In the genomic region with DNA sequence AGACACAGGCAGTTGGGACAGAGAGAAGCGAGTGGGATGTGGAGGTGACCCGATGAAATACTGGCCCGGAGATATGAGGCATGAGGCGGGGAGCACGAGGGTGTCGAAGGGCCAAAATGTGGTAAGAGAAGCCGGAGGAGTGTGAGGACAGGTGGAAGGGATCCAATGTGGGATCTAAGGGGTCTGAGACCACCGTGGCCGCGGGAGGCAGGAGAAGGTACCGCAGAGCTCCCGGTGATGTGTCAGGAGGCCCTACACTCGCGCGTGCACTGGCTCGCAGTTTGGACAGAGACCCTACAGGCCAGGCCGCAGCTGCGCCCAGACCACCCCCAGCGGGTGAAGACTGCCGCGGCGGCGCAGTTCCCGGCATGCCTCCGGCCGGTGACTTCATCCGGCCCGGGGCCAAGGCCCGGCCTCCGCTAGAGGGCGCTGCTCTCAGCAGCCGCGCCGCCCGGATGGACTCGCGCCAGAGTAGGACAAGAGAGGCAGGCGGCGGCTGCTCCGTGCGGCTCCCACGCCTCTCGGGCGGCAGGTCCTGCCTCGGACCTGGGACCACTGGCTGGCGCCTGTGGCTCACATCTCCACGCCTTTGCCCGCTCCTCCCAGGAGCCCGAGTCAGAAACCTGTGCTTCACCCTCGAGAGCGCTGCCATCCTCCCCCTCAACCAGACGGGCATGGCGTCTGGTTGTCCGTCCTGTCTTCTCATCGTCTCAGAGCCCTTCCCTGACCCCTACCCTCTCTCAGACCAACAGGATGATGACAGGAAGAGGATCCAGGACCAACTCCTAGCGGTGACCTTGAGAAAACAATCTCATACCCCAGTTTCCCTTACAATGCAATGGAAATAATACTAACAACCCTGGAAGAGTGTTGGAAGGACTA, we compare ENCODE assay signal across 1 cellular context.
A peak's percentile ranks its signal among the peaks of the same experiment; 100 is the strongest.
TF ChIP-seq lines count a peak whose summit lies in the region.

No MANE protein-coding gene starts in this region.

TF ChIP-seq in HepG2, 621 proteins besides CTCF, POLR2A, EP300 and RAD21 (continued from another document and continues in another):
- TF ChIP-seq, protein P1, sequence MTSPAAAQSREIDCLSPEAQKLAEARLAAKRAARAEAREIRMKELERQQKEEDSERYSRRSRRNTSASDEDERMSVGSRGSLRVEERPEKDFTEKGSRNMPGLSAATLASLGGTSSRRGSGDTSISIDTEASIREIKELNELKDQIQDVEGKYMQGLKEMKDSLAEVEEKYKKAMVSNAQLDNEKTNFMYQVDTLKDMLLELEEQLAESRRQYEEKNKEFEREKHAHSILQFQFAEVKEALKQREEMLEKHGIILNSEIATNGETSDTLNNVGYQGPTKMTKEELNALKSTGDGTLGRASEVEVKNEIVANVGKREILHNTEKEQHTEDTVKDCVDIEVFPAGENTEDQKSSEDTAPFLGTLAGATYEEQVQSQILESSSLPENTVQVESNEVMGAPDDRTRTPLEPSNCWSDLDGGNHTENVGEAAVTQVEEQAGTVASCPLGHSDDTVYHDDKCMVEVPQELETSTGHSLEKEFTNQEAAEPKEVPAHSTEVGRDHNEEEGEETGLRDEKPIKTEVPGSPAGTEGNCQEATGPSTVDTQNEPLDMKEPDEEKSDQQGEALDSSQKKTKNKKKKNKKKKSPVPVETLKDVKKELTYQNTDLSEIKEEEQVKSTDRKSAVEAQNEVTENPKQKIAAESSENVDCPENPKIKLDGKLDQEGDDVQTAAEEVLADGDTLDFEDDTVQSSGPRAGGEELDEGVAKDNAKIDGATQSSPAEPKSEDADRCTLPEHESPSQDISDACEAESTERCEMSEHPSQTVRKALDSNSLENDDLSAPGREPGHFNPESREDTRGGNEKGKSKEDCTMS (CRISPR knock-in tag; conservative IDR thresholded peaks at IDR 0.05), result no peak
- TF ChIP-seq, protein P2, sequence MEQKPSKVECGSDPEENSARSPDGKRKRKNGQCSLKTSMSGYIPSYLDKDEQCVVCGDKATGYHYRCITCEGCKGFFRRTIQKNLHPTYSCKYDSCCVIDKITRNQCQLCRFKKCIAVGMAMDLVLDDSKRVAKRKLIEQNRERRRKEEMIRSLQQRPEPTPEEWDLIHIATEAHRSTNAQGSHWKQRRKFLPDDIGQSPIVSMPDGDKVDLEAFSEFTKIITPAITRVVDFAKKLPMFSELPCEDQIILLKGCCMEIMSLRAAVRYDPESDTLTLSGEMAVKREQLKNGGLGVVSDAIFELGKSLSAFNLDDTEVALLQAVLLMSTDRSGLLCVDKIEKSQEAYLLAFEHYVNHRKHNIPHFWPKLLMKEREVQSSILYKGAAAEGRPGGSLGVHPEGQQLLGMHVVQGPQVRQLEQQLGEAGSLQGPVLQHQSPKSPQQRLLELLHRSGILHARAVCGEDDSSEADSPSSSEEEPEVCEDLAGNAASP (CRISPR knock-in tag; IDR thresholded peaks at IDR 0.05; ENCODE audit: borderline replicate concordance), result peak; percentile 77; the same call in 1 of the 2 replicates
- peak; percentile 82 for TF ChIP-seq ATF7 (IDR thresholded peaks at IDR 0.05)
- TF ChIP-seq ATF7 (CRISPR knock-in tag; IDR thresholded peaks at IDR 0.05), result peak; percentile 98
- peak; percentile 94 for TF ChIP-seq ZNF580 (CRISPR knock-in tag; IDR thresholded peaks at IDR 0.05; ENCODE audit: borderline replicate concordance, low read depth)
- TF ChIP-seq EZH2 (conservative IDR thresholded peaks at IDR 0.05; ENCODE audit: low read depth, low read length), result no peak
- peak; percentile 80 for TF ChIP-seq PHF21A (CRISPR knock-in tag; IDR thresholded peaks at IDR 0.05)
- TF ChIP-seq ZNF781 (CRISPR knock-in tag; IDR thresholded peaks at IDR 0.05; ENCODE audit: borderline replicate concordance, not compliant biosample characterization), result peak; percentile 83
- TF ChIP-seq ZNF7 (CRISPR knock-in tag; IDR thresholded peaks at IDR 0.05), result no peak
- TF ChIP-seq ZFP37 (CRISPR knock-in tag; IDR thresholded peaks at IDR 0.05; ENCODE audit: borderline replicate concordance), result peak; percentile 62; the same call in 1 of the 2 replicates
- TF ChIP-seq TCF12 (IDR thresholded peaks at IDR 0.05), result no peak
- TF ChIP-seq TCF12 (CRISPR knock-in tag; IDR thresholded peaks at IDR 0.05), result peak; percentile 90
- TF ChIP-seq ZNF879 (CRISPR knock-in tag; IDR thresholded peaks at IDR 0.05), result no peak
- TF ChIP-seq EEA1 (CRISPR knock-in tag; IDR thresholded peaks at IDR 0.05; ENCODE audit: borderline replicate concordance), result no peak; the same call in 1 of the 2 replicates
- peak; percentile 59; the same call in 1 of the 2 replicates for TF ChIP-seq GLI4 (CRISPR knock-in tag; IDR thresholded peaks at IDR 0.05; ENCODE audit: borderline replicate concordance)
- TF ChIP-seq, protein P3, sequence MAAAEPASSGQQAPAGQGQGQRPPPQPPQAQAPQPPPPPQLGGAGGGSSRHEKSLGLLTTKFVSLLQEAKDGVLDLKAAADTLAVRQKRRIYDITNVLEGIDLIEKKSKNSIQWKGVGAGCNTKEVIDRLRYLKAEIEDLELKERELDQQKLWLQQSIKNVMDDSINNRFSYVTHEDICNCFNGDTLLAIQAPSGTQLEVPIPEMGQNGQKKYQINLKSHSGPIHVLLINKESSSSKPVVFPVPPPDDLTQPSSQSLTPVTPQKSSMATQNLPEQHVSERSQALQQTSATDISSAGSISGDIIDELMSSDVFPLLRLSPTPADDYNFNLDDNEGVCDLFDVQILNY (CRISPR knock-in tag; conservative IDR thresholded peaks at IDR 0.05), result peak; percentile 27
- TF ChIP-seq REXO4 (CRISPR knock-in tag; IDR thresholded peaks at IDR 0.05; ENCODE audit: borderline replicate concordance), result no peak
- TF ChIP-seq GATA4 (IDR thresholded peaks at IDR 0.05; ENCODE audit: borderline replicate concordance, low read depth), result no peak; the same call in 1 of the 2 replicates
- TF ChIP-seq RFXANK (CRISPR knock-in tag; IDR thresholded peaks at IDR 0.05), result peak; percentile 44; the same call in 1 of the 2 replicates
- TF ChIP-seq ZFP90 (CRISPR knock-in tag; IDR thresholded peaks at IDR 0.05; ENCODE audit: borderline replicate concordance), result no peak; the same call in 1 of the 2 replicates
- TF ChIP-seq ZNF318 (CRISPR knock-in tag; IDR thresholded peaks at IDR 0.05), result no peak
- TF ChIP-seq HES4 (CRISPR knock-in tag; IDR thresholded peaks at IDR 0.05; ENCODE audit: borderline replicate concordance), result peak; percentile 86
- peak; percentile 94 for TF ChIP-seq ZNF724P (CRISPR knock-in tag; IDR thresholded peaks at IDR 0.05; ENCODE audit: borderline replicate concordance)
- TF ChIP-seq KMT2A (CRISPR knock-in tag; IDR thresholded peaks at IDR 0.05), result peak; percentile 87
- no peak; the same call in 1 of the 2 replicates for TF ChIP-seq HOXA5 (CRISPR knock-in tag; IDR thresholded peaks at IDR 0.05)
- no peak; the same call in 1 of the 2 replicates for TF ChIP-seq ZNF773 (CRISPR knock-in tag; IDR thresholded peaks at IDR 0.05; ENCODE audit: borderline replicate concordance)
- no peak for TF ChIP-seq CENPX (CRISPR knock-in tag; IDR thresholded peaks at IDR 0.05)
- TF ChIP-seq ZNF549 (CRISPR knock-in tag; IDR thresholded peaks at IDR 0.05), result no peak
- TF ChIP-seq ZNF207 (IDR thresholded peaks at IDR 0.05; ENCODE audit: borderline replicate concordance), result no peak
- TF ChIP-seq ZNF20 (CRISPR knock-in tag; IDR thresholded peaks at IDR 0.05), result no peak
- TF ChIP-seq, protein P4, sequence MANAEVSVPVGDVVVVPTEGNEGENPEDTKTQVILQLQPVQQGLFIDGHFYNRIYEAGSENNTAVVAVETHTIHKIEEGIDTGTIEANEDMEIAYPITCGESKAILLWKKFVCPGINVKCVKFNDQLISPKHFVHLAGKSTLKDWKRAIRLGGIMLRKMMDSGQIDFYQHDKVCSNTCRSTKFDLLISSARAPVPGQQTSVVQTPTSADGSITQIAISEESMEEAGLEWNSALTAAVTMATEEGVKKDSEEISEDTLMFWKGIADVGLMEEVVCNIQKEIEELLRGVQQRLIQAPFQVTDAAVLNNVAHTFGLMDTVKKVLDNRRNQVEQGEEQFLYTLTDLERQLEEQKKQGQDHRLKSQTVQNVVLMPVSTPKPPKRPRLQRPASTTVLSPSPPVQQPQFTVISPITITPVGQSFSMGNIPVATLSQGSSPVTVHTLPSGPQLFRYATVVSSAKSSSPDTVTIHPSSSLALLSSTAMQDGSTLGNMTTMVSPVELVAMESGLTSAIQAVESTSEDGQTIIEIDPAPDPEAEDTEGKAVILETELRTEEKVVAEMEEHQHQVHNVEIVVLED (CRISPR knock-in tag; IDR thresholded peaks at IDR 0.05; ENCODE audit: borderline replicate concordance), result peak; percentile 71; the same call in 1 of the 2 replicates
- no peak for TF ChIP-seq ZNF674 (CRISPR knock-in tag; IDR thresholded peaks at IDR 0.05; ENCODE audit: low read depth)
- no peak for TF ChIP-seq ZNF382 (CRISPR knock-in tag; IDR thresholded peaks at IDR 0.05; ENCODE audit: borderline replicate concordance)
- peak in 1 of 2 experiments; percentile 97; a peak in 2 of 4 replicates for TF ChIP-seq KLF16 (CRISPR knock-in tag; IDR thresholded peaks at IDR 0.05)
- no peak for TF ChIP-seq KLF13 (CRISPR knock-in tag; IDR thresholded peaks at IDR 0.05)
- peak; percentile 37; the same call in 1 of the 2 replicates for TF ChIP-seq ZFP1 (CRISPR knock-in tag; IDR thresholded peaks at IDR 0.05)
- no peak; the same call in 1 of the 2 replicates for TF ChIP-seq ZNF629 (CRISPR knock-in tag; conservative IDR thresholded peaks at IDR 0.05)
- peak; percentile 92 for TF ChIP-seq ZNF430 (CRISPR knock-in tag; IDR thresholded peaks at IDR 0.05)
- peak; percentile 79 for TF ChIP-seq PHF8 (CRISPR knock-in tag; IDR thresholded peaks at IDR 0.05)
- peak; percentile 92 for TF ChIP-seq ZNF143 (CRISPR knock-in tag; IDR thresholded peaks at IDR 0.05)
